In genomic region chr3:113753376-113753985, GRCh38 we compare ENCODE assay signal across 9 cellular contexts.
"Had no signal": no experiment of that assay in that cellular context is flagged by ENCODE, and none has a peak within 500 bp of the region (broad histone marks: within the 10 kb centered on the region; RNA-seq: fewer than 3 reads in every experiment).

No MANE protein-coding gene starts in this region.

- H3K27me3 Mint-ChIP-seq: activated naive CD4-positive, alpha-beta T cell treated with anti-CD3 and anti-CD28 coated beads, Interleukin-2, amount 50 U/mL, for 24 hours had no signal

- H3K4me3 ChIP-seq: body of pancreas, lung, stomach, uterus had no signal

- H3K27me3 ChIP-seq: body of pancreas, stomach, uterus had no signal

- ATAC-seq: body of pancreas, left colon had no signal

- H3K27ac Mint-ChIP-seq: activated naive CD4-positive, alpha-beta T cell treated with anti-CD3 and anti-CD28 coated beads, Interleukin-2, amount 50 U/mL, for 24 hours; nephron had no signal

- H3K4me3 Mint-ChIP-seq: activated naive CD4-positive, alpha-beta T cell treated with anti-CD3 and anti-CD28 coated beads, Interleukin-2, amount 50 U/mL, for 24 hours; nephron had no signal

- H3K9me3 ChIP-seq: body of pancreas, stomach, uterus had no signal

- H3K9me3 Mint-ChIP-seq: activated naive CD4-positive, alpha-beta T cell treated with anti-CD3 and anti-CD28 coated beads, Interleukin-2, amount 50 U/mL, for 24 hours had no signal

- DNase-seq: body of pancreas; hypothalamus; left colon; stimulated activated CD4-positive, alpha-beta T cell treated with anti-CD3 and anti-CD28 coated beads, Interleukin-12 subunit alpha, Interleukin-12 subunit beta, amount 100 ng/mL, for 4 hours; stomach; uterus had no signal

- H3K36me3 ChIP-seq: stomach, uterus had no signal
